21 cellular contexts compared by ENCODE assay signal in genomic region chr11:118975771-118976709, GRCh38. TPM values are rescaled to one million over a fixed set of nuclear protein-coding genes. Genes with fewer than 3 reads are reported as not detected.
A peak's percentile ranks its signal among the peaks of the same experiment; 100 is the strongest.
DNase-seq lines count a peak whose midpoint lies in the region; ATAC-seq and TF ChIP-seq lines count a peak whose summit lies in the region.
"Had no signal": no experiment of that assay in that cellular context is flagged by ENCODE, and none has a peak within 500 bp of the region (broad histone marks: within the 10 kb centered on the region; RNA-seq: fewer than 3 reads in every experiment).

No MANE protein-coding gene starts in this region.

- H3K79me2 ChIP-seq in SK-N-SH (ENCODE audit: insufficient read depth): no peaks in the 10 kb centered on the region

- no peak overlapping the region for H2AFZ ChIP-seq in SK-N-SH (ENCODE audit: low read depth)

- H3K9ac ChIP-seq in SK-N-SH: no peak overlapping the region
- H3K9ac ChIP-seq in liver (ENCODE audit: low read depth in 1 of 2, low read length in 2 of 2): no peak overlapping the region

- intact Hi-C loops in aorta (cut with DNase I): no loop called here

- H3K4me3 ChIP-seq in SK-N-SH (ENCODE audit: low read depth in 2 of 2, low read length in 1 of 2) (no peak overlapping the region), liver (ENCODE audit: low read depth in 1 of 3, low read length in 3 of 3) (no peak overlapping the region), aorta (ENCODE audit: low read length in 2 of 2) (no peak overlapping the region)
- H3K4me3 ChIP-seq: upper lobe of left lung had no signal

- H3K4me2 ChIP-seq in SK-N-SH: no peak overlapping the region

- POLR2A ChIA-PET in SK-N-SH (lab: Yijun Ruan, JAX): no interaction called here

- no peaks in the 10 kb centered on the region for H3F3A ChIP-seq in SK-N-SH (replicated peaks; ENCODE audit: insufficient read depth)

- CTCF ChIA-PET in SK-N-SH (lab: Yijun Ruan, JAX): no interaction called here

- no peaks in the 10 kb centered on the region for H3K9me2 ChIP-seq in SK-N-SH

- H3K9me3 ChIP-seq in SK-N-SH: no peaks in the 10 kb centered on the region
- no peaks in the 10 kb centered on the region for H3K9me3 ChIP-seq in liver (ENCODE audit: control insufficient read depth in 4 of 4, low read length in 3 of 4)
- H3K9me3 ChIP-seq in aorta (ENCODE audit: control insufficient read depth, low read length): no peaks in the 10 kb centered on the region
- H3K9me3 ChIP-seq: upper lobe of left lung had no signal

- TF ChIP-seq CTCF in SK-N-SH (IDR thresholded peaks at IDR 0.05) (no peak), liver (IDR thresholded peaks at IDR 0.05; ENCODE audit: low read depth, low read length, missing input control) (no peak)

- TF ChIP-seq RAD21 in SK-N-SH (IDR thresholded peaks at IDR 0.05; ENCODE audit: low read length) (no peak), liver (IDR thresholded peaks at IDR 0.05) (no peak)

- H3K27ac ChIP-seq in SK-N-SH (ENCODE audit: low read depth in 2 of 2, low read length in 1 of 2) (no peak overlapping the region), liver (ENCODE audit: low read depth in 1 of 2, low read length in 2 of 2) (peak overlapping the region; percentile 14 to 66), aorta (ENCODE audit: low read depth in 1 of 2, low read length in 2 of 2) (no peak overlapping the region)
- H3K27ac ChIP-seq: 22Rv1, foreskin keratinocyte, HL-60, upper lobe of left lung had no signal

- H3K27me3 ChIP-seq in SK-N-SH (ENCODE audit: insufficient read depth) (no peaks in the 10 kb centered on the region; the same call in 1 of the 2 replicates), liver (ENCODE audit: control insufficient read depth in 4 of 4, insufficient read depth in 4 of 4, low read length in 3 of 4) (no peaks in the 10 kb centered on the region), aorta (ENCODE audit: control insufficient read depth in 1 of 2, insufficient read depth in 2 of 2, low read length in 1 of 2) (peaks cover 0 to 3% of the 10 kb centered on the region in 2 donors)
- H3K27me3 ChIP-seq: upper lobe of left lung had no signal

- H3K4me1 ChIP-seq in SK-N-SH (ENCODE audit: control insufficient read depth in 1 of 2, insufficient read depth in 2 of 2, low read depth in 1 of 2, low read length in 1 of 2): no peaks in the 10 kb centered on the region
- peaks cover 0 to 7% (median 1%) of the 10 kb centered on the region in 4 donors for H3K4me1 ChIP-seq in liver (ENCODE audit: control insufficient read depth in 4 of 4, insufficient read depth in 4 of 4, low read length in 3 of 4)
- H3K4me1 ChIP-seq in aorta (ENCODE audit: control insufficient read depth in 1 of 2, insufficient read depth in 2 of 2, low read length in 2 of 2): no peaks in the 10 kb centered on the region
- H3K4me1 ChIP-seq: foreskin keratinocyte had no signal

- no peaks in the 10 kb centered on the region for H4K20me1 ChIP-seq in SK-N-SH (ENCODE audit: insufficient read depth)

- TF ChIP-seq EP300 in SK-N-SH (IDR thresholded peaks at IDR 0.05; ENCODE audit: borderline replicate concordance in 1 of 2, low read depth in 1 of 2, low read length in 1 of 2): no peak

- DNase-seq in DMS 273 (lab: John Stamatoyannopoulos, UW; ENCODE audit: unreplicated experiment) (peak; percentile 10), DMS 273 treated with DMSO at 0.1 percent for 48 hours (lab: John Stamatoyannopoulos, UW) (no peak), LHCN-M2 (ENCODE audit: low read depth) (peak; percentile 22), SK-N-SH (no peak), H4 (ENCODE audit: low spot score) (no peak), NCI-H2081 (lab: John Stamatoyannopoulos, UW) (no peak), aorta (no peak)
- DNase-seq: activated CD8-positive, alpha-beta T cell treated with anti-CD3 and anti-CD28 coated beads, Interleukin-2, amount 10 ng/mL, durations not matched to agents 7 days and 5 days; CD4-positive, alpha-beta T cell; foreskin keratinocyte; NCI-H146; stimulated activated naive CD4-positive, alpha-beta T cell; upper lobe of left lung had no signal

- H3K36me3 ChIP-seq in SK-N-SH (replicated peaks in 1 of 2; ENCODE audit: control insufficient read depth in 1 of 2, insufficient read depth in 2 of 2, low read length in 1 of 2): no peaks in the 10 kb centered on the region
- no peaks in the 10 kb centered on the region for H3K36me3 ChIP-seq in liver (ENCODE audit: control insufficient read depth in 4 of 4, insufficient read depth in 3 of 4, low read depth in 1 of 4, low read length in 3 of 4)
- no peaks in the 10 kb centered on the region for H3K36me3 ChIP-seq in aorta (ENCODE audit: control insufficient read depth in 1 of 2, insufficient read depth in 2 of 2, low read length in 1 of 2)
- H3K36me3 ChIP-seq: upper lobe of left lung had no signal

- ATAC-seq in aorta (ENCODE audit: low FRiP score): no peak
- ATAC-seq: activated CD8-positive, alpha-beta T cell treated with anti-CD3 and anti-CD28 coated beads, Interleukin-2, amount 10 ng/mL, durations not matched to agents 7 days and 5 days; foreskin keratinocyte; WTC11 had no signal

- 68% methylated on average over 15 of the region's 15 CpGs for WGBS in SK-N-SH (ENCODE audit: low lambda C conversion rate)
- WGBS in liver: 50% methylated on average over 15 of the region's 15 CpGs
- WGBS in aorta, 2 donors: 81 to 83% methylated on average over 15 of the region's 15 CpGs

TF ChIP-seq in SK-N-SH, 30 proteins besides CTCF, POLR2A, EP300 and RAD21 (continues in another document):
- TF ChIP-seq MXI1 (IDR thresholded peaks at IDR 0.05; ENCODE audit: low read depth, low read length) (no peak), MEF2A (IDR thresholded peaks at IDR 0.05; ENCODE audit: borderline replicate concordance, low read depth) (no peak), POLR2AphosphoS5 (IDR thresholded peaks at IDR 0.05; ENCODE audit: low read depth, low read length) (no peak), EZH2phosphoT487 (IDR thresholded peaks at IDR 0.05; ENCODE audit: borderline replicate concordance, low read depth) (no peak), NFIC (IDR thresholded peaks at IDR 0.05; ENCODE audit: borderline replicate concordance) (peak; percentile 37; the same call in 1 of the 2 replicates), TCF12 (IDR thresholded peaks at IDR 0.05) (no peak)

TF ChIP-seq in liver, 16 proteins besides CTCF, POLR2A, EP300 and RAD21 (continues in another document):
- TF ChIP-seq EGR1 (IDR thresholded peaks at IDR 0.05; ENCODE audit: low read depth in 2 of 2) (no peak), HNF4G (IDR thresholded peaks at IDR 0.05) (no peak), TAF1 (conservative IDR thresholded peaks at IDR 0.05) (no peak), RXRA (IDR thresholded peaks at IDR 0.05) (peak; percentile 23 to 72), GABPA (IDR thresholded peaks at IDR 0.05 in 1 of 2, conservative IDR thresholded peaks at IDR 0.05 in 1 of 2) (no peak), NR2F2 (IDR thresholded peaks at IDR 0.05) (no peak), ATF3 (IDR thresholded peaks at IDR 0.05) (no peak), MAX (IDR thresholded peaks at IDR 0.05) (no peak)

RNA-seq across cellular contexts. Expression of gene FOXR1, which starts 4.5 kb away (rescaled TPM):
- total RNA-seq in LHCN-M2 (2014; rRNA removed): not detected in 2 replicates
- polyA plus RNA-seq in LHCN-M2 (2012): not detected
- polyA plus RNA-seq in SK-N-SH (2012; rRNA removed): not detected in 2 replicates
- not detected in 2 replicates for polyA plus RNA-seq in SK-N-SH (2012; cell fraction: cytosol; rRNA removed)
- not detected in 2 replicates for polyA plus RNA-seq in SK-N-SH (2012; cell fraction: nucleus; rRNA removed)
- not detected for total RNA-seq in liver
- polyA plus RNA-seq in liver: not detected
- total RNA-seq in H4 (2014; rRNA removed; shearing (Covaris generic)): not detected in 2 replicates
- not detected for total RNA-seq in aorta
- polyA plus RNA-seq in aorta: not detected
- total RNA-seq: activated CD8-positive, alpha-beta T cell treated with anti-CD3 and anti-CD28 coated beads, Interleukin-2, amount 10 ng/mL, durations not matched to agents 7 days and 5 days; activated T-helper 1 cell treated with anti-CD3 and anti-CD28 coated beads, Interleukin-12 subunit alpha, Interleukin-12 subunit beta, Interleukin-2, Interleukin-4 antibody, amounts not matched to agents 30 ng/mL and 10 ng/mL and 1 ng/mL, durations not matched to agents 14 hours and 24 hours and 36 hours; CD4-positive, alpha-beta T cell; foreskin keratinocyte; osteocyte; T-helper 1 cell treated with Interleukin-12 subunit alpha and Interleukin-12 subunit beta and Interleukin-4 antibody, amounts not matched to agents 30 ng/mL and 1 ng/mL, for 36 hours; upper lobe of left lung; WTC11 had no signal
- polyA plus RNA-seq: adipose tissue, foreskin keratinocyte had no signal

RNA-seq across cellular contexts. Expression of gene UPK2, which starts 19.9 kb away (rescaled TPM):
- not detected in 2 replicates for total RNA-seq in LHCN-M2 (2014; rRNA removed)
- 0.34 TPM for polyA plus RNA-seq in LHCN-M2 (2012)
- polyA plus RNA-seq in SK-N-SH (2012; rRNA removed): 0.15 and 0.21 TPM in 2 replicates
- 0.13 and 0.16 TPM in 2 replicates for polyA plus RNA-seq in SK-N-SH (2012; cell fraction: cytosol; rRNA removed)
- 0.14 and 0.38 TPM in 2 replicates for polyA plus RNA-seq in SK-N-SH (2012; cell fraction: nucleus; rRNA removed)
- total RNA-seq in liver: not detected
- not detected for polyA plus RNA-seq in liver
- not detected in 2 replicates for total RNA-seq in H4 (2014; rRNA removed; shearing (Covaris generic))
- total RNA-seq in aorta: not detected
- not detected for polyA plus RNA-seq in aorta
- total RNA-seq: activated CD8-positive, alpha-beta T cell treated with anti-CD3 and anti-CD28 coated beads, Interleukin-2, amount 10 ng/mL, durations not matched to agents 7 days and 5 days; activated T-helper 1 cell treated with anti-CD3 and anti-CD28 coated beads, Interleukin-12 subunit alpha, Interleukin-12 subunit beta, Interleukin-2, Interleukin-4 antibody, amounts not matched to agents 30 ng/mL and 10 ng/mL and 1 ng/mL, durations not matched to agents 14 hours and 24 hours and 36 hours; T-helper 1 cell treated with Interleukin-12 subunit alpha and Interleukin-12 subunit beta and Interleukin-4 antibody, amounts not matched to agents 30 ng/mL and 1 ng/mL, for 36 hours; upper lobe of left lung; WTC11 had no signal

RNA-seq across cellular contexts. Expression of gene CENATAC, which starts 21.9 kb away (rescaled TPM):
- 15.3 and 20.1 TPM in 2 replicates for total RNA-seq in LHCN-M2 (2014; rRNA removed)
- 11.1 TPM for polyA plus RNA-seq in LHCN-M2 (2012)
- polyA plus RNA-seq in SK-N-SH (2012; rRNA removed): 16.0 and 19.8 TPM in 2 replicates
- 5.4 and 6.3 TPM in 2 replicates for polyA plus RNA-seq in SK-N-SH (2012; cell fraction: cytosol; rRNA removed)
- polyA plus RNA-seq in SK-N-SH (2012; cell fraction: nucleus; rRNA removed): 103 and 135 TPM in 2 replicates
- 10 to 100 TPM; 12.0 to 33.6 TPM for total RNA-seq in liver
- 10 to 100 TPM in 1 of 2 donors, 1 to 10 TPM in 1; 6.0 to 14.5 TPM for polyA plus RNA-seq in liver
- 11.9 and 14.4 TPM in 2 replicates for total RNA-seq in H4 (2014; rRNA removed; shearing (Covaris generic))
- total RNA-seq in aorta: 10 to 100 TPM; 56.4 to 61.8 TPM
- polyA plus RNA-seq in aorta: 100 to 1,000 TPM in 1 of 2 donors, 10 to 100 TPM in 1; 10.3 to 138 TPM

RNA-seq across cellular contexts. Expression of gene RPS25, which starts 42.1 kb away (rescaled TPM):
- 627 and 1,078 TPM in 2 replicates for total RNA-seq in LHCN-M2 (2014; rRNA removed)
- polyA plus RNA-seq in LHCN-M2 (2012): 844 TPM
- polyA plus RNA-seq in SK-N-SH (2012; rRNA removed): 2,335 and 2,688 TPM in 2 replicates
- 3,219 and 4,860 TPM in 2 replicates for polyA plus RNA-seq in SK-N-SH (2012; cell fraction: cytosol; rRNA removed)
- polyA plus RNA-seq in SK-N-SH (2012; cell fraction: nucleus; rRNA removed): 490 and 600 TPM in 2 replicates
- 100 to 1,000 TPM; 228 to 294 TPM for total RNA-seq in liver
- polyA plus RNA-seq in liver: 100 to 1,000 TPM; 477 to 499 TPM
- 3,227 and 3,660 TPM in 2 replicates for total RNA-seq in H4 (2014; rRNA removed; shearing (Covaris generic))
- total RNA-seq in aorta: 100 to 1,000 TPM; 804 to 820 TPM
- polyA plus RNA-seq in aorta: 1,000 to 10,000 TPM; 2,334 to 4,827 TPM

RNA-seq across cellular contexts. Expression of gene TRAPPC4, which starts 42.5 kb away (rescaled TPM):
- 72.8 and 82.6 TPM in 2 replicates for total RNA-seq in LHCN-M2 (2014; rRNA removed)
- polyA plus RNA-seq in LHCN-M2 (2012): 83.7 TPM
- 299 and 368 TPM in 2 replicates for polyA plus RNA-seq in SK-N-SH (2012; rRNA removed)
- 280 and 301 TPM in 2 replicates for polyA plus RNA-seq in SK-N-SH (2012; cell fraction: cytosol; rRNA removed)
- 172 and 215 TPM in 2 replicates for polyA plus RNA-seq in SK-N-SH (2012; cell fraction: nucleus; rRNA removed)
- 10 to 100 TPM; 32.8 to 35.7 TPM for total RNA-seq in liver
- 10 to 100 TPM; 21.1 to 32.1 TPM for polyA plus RNA-seq in liver
- 118 and 134 TPM in 2 replicates for total RNA-seq in H4 (2014; rRNA removed; shearing (Covaris generic))
- total RNA-seq in aorta: 10 to 100 TPM; 49.6 to 54.3 TPM
- 10 to 100 TPM; 33.8 to 53.6 TPM for polyA plus RNA-seq in aorta

Comparison
In these comparisons a context has a peak if more than half of its experiments do, and no peak if none do; other contexts are left out.
1. DNase-seq: peak in DMS 273 (single experiment) and LHCN-M2 (single experiment); none in DMS 273 treated with DMSO at 0.1 percent for 48 hours (single experiment), SK-N-SH (single experiment), H4 (single experiment), NCI-H2081 (0 of 2) and aorta (0 of 2).
2. H3K27ac ChIP-seq: peak in liver (2 of 2); none in SK-N-SH (0 of 2) and aorta (0 of 2).